In the genomic region with DNA sequence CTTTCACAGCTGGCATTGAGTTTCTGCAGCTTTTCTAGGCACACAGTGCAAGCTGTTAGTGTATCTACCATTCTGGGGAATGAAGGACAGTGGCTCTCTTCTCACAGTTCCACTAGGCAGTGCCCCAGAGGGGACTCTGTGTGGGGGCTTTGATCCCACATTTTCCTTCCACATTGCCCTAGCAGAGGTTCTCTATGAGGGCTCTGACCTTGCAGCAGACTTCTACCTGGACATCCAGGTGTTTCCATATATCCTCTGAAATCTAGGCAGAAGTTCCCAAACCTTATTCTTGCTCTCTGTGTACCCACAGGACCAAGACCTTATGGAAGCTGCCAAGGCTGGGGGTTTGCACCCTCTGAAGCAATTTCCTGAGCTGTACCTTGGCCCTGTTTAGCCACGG, we compare ENCODE assay signal across 24 cellular contexts. TPM values are rescaled to one million over a fixed set of nuclear protein-coding genes. Genes with fewer than 3 reads are reported as not detected.
DNase-seq lines count a peak whose midpoint lies in the region; ATAC-seq, FAIRE-seq and TF ChIP-seq lines count a peak whose summit lies in the region.
"Had no signal": no experiment of that assay in that cellular context is flagged by ENCODE, and none has a peak within 500 bp of the region (broad histone marks: within the 10 kb centered on the region; RNA-seq: fewer than 3 reads in every experiment).

No MANE protein-coding gene starts in this region.

- H3K36me3 ChIP-seq in DND-41 (ENCODE audit: insufficient read depth, low read length), result no peaks in the 10 kb centered on the region
- no peaks in the 10 kb centered on the region for H3K36me3 ChIP-seq in bronchial epithelial cell (ENCODE audit: control insufficient read depth, insufficient read depth, low read length)
- no peaks in the 10 kb centered on the region for H3K36me3 ChIP-seq in uterus
- no peaks in the 10 kb centered on the region for H3K36me3 ChIP-seq in pancreas
- H3K36me3 ChIP-seq: MG63 had no signal

- no peak for ATAC-seq in activated CD8-positive, alpha-beta T cell treated with anti-CD3 and anti-CD28 coated beads, Interleukin-2, amount 10 ng/mL, durations not matched to agents 7 days and 5 days
- ATAC-seq in activated CD8-positive, alpha-beta T cell treated with anti-CD3 and anti-CD28 coated beads for 36 hours, result no peak
- ATAC-seq in DND-41 (ENCODE audit: insufficient read depth, low read depth) (no peak), pancreas (no peak)
- ATAC-seq: A549, HCT116 had no signal

- H3K4me3 Mint-ChIP-seq in activated CD8-positive, alpha-beta T cell treated with anti-CD3 and anti-CD28 coated beads, Interleukin-2, amount 10 ng/mL, durations not matched to agents 7 days and 5 days, result no peak overlapping the region
- no peak overlapping the region for H3K4me3 Mint-ChIP-seq in activated CD8-positive, alpha-beta T cell treated with anti-CD3 and anti-CD28 coated beads for 36 hours

- CTCF ChIA-PET in activated CD8-positive, alpha-beta T cell treated with anti-CD3 and anti-CD28 coated beads, Interleukin-2, amount 10 ng/mL, durations not matched to agents 7 days and 5 days (lab: Charles Lee), result interaction anchor here (1.6 kb wide), 2 partner anchors 25 to 30 kb away, joined by 4 read pairs; no protein-coding TSS in a partner anchor
- CTCF ChIA-PET in activated CD8-positive, alpha-beta T cell treated with anti-CD3 and anti-CD28 coated beads for 36 hours (lab: Charles Lee), result interaction anchor here (1.1 to 2.4 kb wide), 2 partner anchors 9 to 30 kb away, joined by 4 to 8 read pairs; no protein-coding TSS in a partner anchor

- peaks cover 65% of the 10 kb centered on the region for H3K4me1 Mint-ChIP-seq in activated CD8-positive, alpha-beta T cell treated with anti-CD3 and anti-CD28 coated beads, Interleukin-2, amount 10 ng/mL, durations not matched to agents 7 days and 5 days (ENCODE audit: low read depth)
- peaks cover 49% of the 10 kb centered on the region for H3K4me1 Mint-ChIP-seq in activated CD8-positive, alpha-beta T cell treated with anti-CD3 and anti-CD28 coated beads for 36 hours (ENCODE audit: low read depth)

- no peaks in the 10 kb centered on the region for H3K27me3 ChIP-seq in DND-41 (ENCODE audit: insufficient read depth, low read length, poor library complexity)
- H3K27me3 ChIP-seq in bronchial epithelial cell (ENCODE audit: control insufficient read depth, insufficient read depth, low read length), result no peaks in the 10 kb centered on the region
- H3K27me3 ChIP-seq in uterus, result no peaks in the 10 kb centered on the region
- H3K27me3 ChIP-seq in pancreas, result no peaks in the 10 kb centered on the region
- H3K27me3 ChIP-seq: MG63 had no signal

- H3K27ac Mint-ChIP-seq in activated CD8-positive, alpha-beta T cell treated with anti-CD3 and anti-CD28 coated beads, Interleukin-2, amount 10 ng/mL, durations not matched to agents 7 days and 5 days, result peak overlapping the region; percentile 43
- no peak overlapping the region for H3K27ac Mint-ChIP-seq in activated CD8-positive, alpha-beta T cell treated with anti-CD3 and anti-CD28 coated beads for 36 hours

- TF ChIP-seq CTCF in activated CD8-positive, alpha-beta T cell treated with anti-CD3 and anti-CD28 coated beads for 36 hours (IDR thresholded peaks at IDR 0.05), result no peak
- TF ChIP-seq CTCF in DND-41 (IDR thresholded peaks at IDR 0.05; ENCODE audit: borderline replicate concordance, extremely low read depth, low read length, poor library complexity, severe bottlenecking) (no peak), bronchial epithelial cell (IDR thresholded peaks at IDR 0.05; ENCODE audit: insufficient read depth, low read length, severe bottlenecking) (no peak), uterus (IDR thresholded peaks at IDR 0.05) (no peak), pancreas (IDR thresholded peaks at IDR 0.05) (no peak)

- H3K27me3 Mint-ChIP-seq in activated CD8-positive, alpha-beta T cell treated with anti-CD3 and anti-CD28 coated beads, Interleukin-2, amount 10 ng/mL, durations not matched to agents 7 days and 5 days (ENCODE audit: low read depth), result no peaks in the 10 kb centered on the region
- no peaks in the 10 kb centered on the region for H3K27me3 Mint-ChIP-seq in activated CD8-positive, alpha-beta T cell treated with anti-CD3 and anti-CD28 coated beads for 36 hours

- no peak overlapping the region for H3K4me3 ChIP-seq in DND-41 (ENCODE audit: low read depth in 1 of 2, low read length in 2 of 2)
- H3K4me3 ChIP-seq in bronchial epithelial cell (ENCODE audit: low read depth, low read length), result no peak overlapping the region
- no peak overlapping the region for H3K4me3 ChIP-seq in uterus
- no peak overlapping the region for H3K4me3 ChIP-seq in pancreas
- H3K4me3 ChIP-seq: A549, MG63 had no signal

- peaks cover 45% of the 10 kb centered on the region for H3K4me1 ChIP-seq in DND-41 (ENCODE audit: insufficient read depth, low read length)
- no peaks in the 10 kb centered on the region for H3K4me1 ChIP-seq in uterus
- H3K4me1 ChIP-seq in pancreas, result peaks cover 0 to 11% (median 5%) of the 10 kb centered on the region in 3 donors
- H3K4me1 ChIP-seq: A549 had no signal

- peaks cover 26% of the 10 kb centered on the region for H3K79me2 ChIP-seq in DND-41 (ENCODE audit: insufficient read depth, low read length)

- 93 to 100% methylated on average over 1 of the region's 1 CpG for WGBS in pancreas, 2 donors

- H3K4me2 ChIP-seq in DND-41 (ENCODE audit: insufficient read depth, low read length), result no peak overlapping the region
- H3K4me2 ChIP-seq: A549, SK-N-SH had no signal

- H3K9me3 Mint-ChIP-seq in activated CD8-positive, alpha-beta T cell treated with anti-CD3 and anti-CD28 coated beads, Interleukin-2, amount 10 ng/mL, durations not matched to agents 7 days and 5 days (ENCODE audit: insufficient read depth), result peaks cover 23% of the 10 kb centered on the region
- H3K9me3 Mint-ChIP-seq in activated CD8-positive, alpha-beta T cell treated with anti-CD3 and anti-CD28 coated beads for 36 hours, result peaks cover 25% of the 10 kb centered on the region

- peaks cover 4% of the 10 kb centered on the region for H3K9me3 ChIP-seq in DND-41 (ENCODE audit: insufficient read depth, low read length, severe bottlenecking)
- H3K9me3 ChIP-seq in uterus, result no peaks in the 10 kb centered on the region
- no peaks in the 10 kb centered on the region for H3K9me3 ChIP-seq in pancreas
- H3K9me3 ChIP-seq: A549 had no signal

- POLR2A ChIA-PET in activated CD8-positive, alpha-beta T cell treated with anti-CD3 and anti-CD28 coated beads, Interleukin-2, amount 10 ng/mL, durations not matched to agents 7 days and 5 days (lab: Charles Lee), result interaction anchor here (1.4 to 2.2 kb wide), 3 partner anchors 19 to 21 kb away, joined by 3 to 4 read pairs (median 3); no protein-coding TSS in a partner anchor
- POLR2A ChIA-PET in activated CD8-positive, alpha-beta T cell treated with anti-CD3 and anti-CD28 coated beads for 36 hours (lab: Charles Lee), result interaction anchor here (1.0 to 1.7 kb wide), 2 partner anchors 13 to 29 kb away, joined by 3 read pairs; no protein-coding TSS in a partner anchor

- no peak for DNase-seq in activated CD8-positive, alpha-beta T cell treated with anti-CD3 and anti-CD28 coated beads, Interleukin-2, amount 10 ng/mL, durations not matched to agents 7 days and 5 days
- DNase-seq in activated CD8-positive, alpha-beta T cell treated with anti-CD3 and anti-CD28 coated beads for 36 hours, result no peak
- DNase-seq in DND-41, result no peak
- no peak for DNase-seq in bronchial epithelial cell (ENCODE audit: low read depth)
- no peak for DNase-seq in activated T-cell treated with anti-CD3 and anti-CD28 coated beads, Interleukin-2, amount 50 U/mL, for 1 hour
- DNase-seq in uterus, result no peak
- DNase-seq in pancreas, result no peak
- DNase-seq: C1 segment of cervical spinal cord; CD8-positive, alpha-beta memory T cell; DMS153; EL; GDM1; KBM-7; MG63; NCI-H2029; NCI-H446; NCI-H524 treated with DMSO at 0.1 percent for 48 hours; NCI-H774; SK-N-SH had no signal

- TF ChIP-seq POLR2A in uterus (IDR thresholded peaks at IDR 0.05), result no peak

- intact Hi-C loops in activated CD8-positive, alpha-beta T cell treated with anti-CD3 and anti-CD28 coated beads for 36 hours (cut with micrococcal nuclease), result no loop called here
- intact Hi-C loops in uterus (cut with DNase I; ENCODE audit: low total_unique reads) (no loop called here), pancreas (cut with DNase I) (no loop called here)

- FAIRE-seq in bronchial epithelial cell (lab: Jason Lieb, UNC) (peak; percentile 28), pancreas (lab: Jason Lieb, UNC) (no peak)
- FAIRE-seq: A549, GM12891, GM19239, RCC 7860 had no signal

- peak overlapping the region; percentile 43 for H3K27ac ChIP-seq in DND-41 (ENCODE audit: low read length)
- H3K27ac ChIP-seq in uterus, result no peak overlapping the region
- no peak overlapping the region for H3K27ac ChIP-seq in pancreas
- H3K27ac ChIP-seq: A549 had no signal

- no peaks in the 10 kb centered on the region; the same call in 1 of the 2 replicates for H4K20me1 ChIP-seq in DND-41 (ENCODE audit: insufficient read depth, low read length)

- no peak overlapping the region for H2AFZ ChIP-seq in DND-41 (ENCODE audit: low read depth, low read length)

- no peak overlapping the region for H3K9ac ChIP-seq in DND-41 (ENCODE audit: low read depth, low read length)
- H3K9ac ChIP-seq: SK-N-SH had no signal

- H3K36me3 Mint-ChIP-seq in activated CD8-positive, alpha-beta T cell treated with anti-CD3 and anti-CD28 coated beads, Interleukin-2, amount 10 ng/mL, durations not matched to agents 7 days and 5 days (ENCODE audit: low read depth), result peaks cover 87% of the 10 kb centered on the region
- H3K36me3 Mint-ChIP-seq in activated CD8-positive, alpha-beta T cell treated with anti-CD3 and anti-CD28 coated beads for 36 hours (ENCODE audit: low read depth), result peaks cover 37% of the 10 kb centered on the region

RNA-seq across cellular contexts. Expression of gene IFI44, which starts 2.4 kb away (rescaled TPM):
- total RNA-seq in activated CD8-positive, alpha-beta T cell treated with anti-CD3 and anti-CD28 coated beads, Interleukin-2, amount 10 ng/mL, durations not matched to agents 7 days and 5 days, result 100 to 1,000 TPM; 158 to 165 TPM
- 10 to 100 TPM; 37.2 to 38.4 TPM for total RNA-seq in activated CD8-positive, alpha-beta T cell treated with anti-CD3 and anti-CD28 coated beads for 36 hours
- total RNA-seq in bronchial epithelial cell (0.26 and 0.38 TPM in 2 replicates), uterus (10 to 100 TPM; 10.6 to 77.1 (median 47.7) TPM), pancreas (10 to 100 TPM in 1 of 6 donors, 1 to 10 TPM in 5; 2.5 to 13.9 (median 6.8) TPM)
- polyA plus RNA-seq in pancreas, result 10 to 100 TPM; 14.0 to 17.6 TPM

RNA-seq across cellular contexts. Expression of gene IFI44L, which starts 27.0 kb away (rescaled TPM):
- 100 to 1,000 TPM; 181 to 191 TPM for total RNA-seq in activated CD8-positive, alpha-beta T cell treated with anti-CD3 and anti-CD28 coated beads, Interleukin-2, amount 10 ng/mL, durations not matched to agents 7 days and 5 days
- 10 to 100 TPM; 22.4 to 22.5 TPM for total RNA-seq in activated CD8-positive, alpha-beta T cell treated with anti-CD3 and anti-CD28 coated beads for 36 hours
- total RNA-seq in bronchial epithelial cell (0.13 TPM in 1 of 2 replicates, not detected in the other), uterus (10 to 100 TPM in 2 of 4 donors, 1 to 10 TPM in 2; 3.8 to 60.2 (median 17.3) TPM), pancreas (1 to 10 TPM in 4 of 6 donors, under 1 TPM in 2; 0.38 to 3.9 (median 1.8) TPM)
- 1 to 10 TPM; 1.1 TPM for polyA plus RNA-seq in pancreas
